10 cellular contexts compared by ENCODE assay signal in genomic region chr17:76529643-76530488, GRCh38. TPM values are rescaled to one million over a fixed set of nuclear protein-coding genes. Genes with fewer than 3 reads are reported as not detected.
A peak's percentile ranks its signal among the peaks of the same experiment; 100 is the strongest.
DNase-seq lines count a peak whose midpoint lies in the region; ATAC-seq and TF ChIP-seq lines count a peak whose summit lies in the region.
"Had no signal": no experiment of that assay in that cellular context is flagged by ENCODE, and none has a peak within 500 bp of the region (broad histone marks: within the 10 kb centered on the region; RNA-seq: fewer than 3 reads in every experiment).

No MANE protein-coding gene starts in this region.

- H3K9me3 Mint-ChIP-seq in activated naive CD8-positive, alpha-beta T cell (ENCODE audit: low read depth) = no peaks in the 10 kb centered on the region
- H3K9me3 Mint-ChIP-seq in activated naive CD8-positive, alpha-beta T cell treated with anti-CD3 and anti-CD28 coated beads, Interleukin-2, amount 50 U/mL, for 24 hours = no peaks in the 10 kb centered on the region
- H3K9me3 Mint-ChIP-seq in endodermal cell = no peaks in the 10 kb centered on the region
- H3K9me3 Mint-ChIP-seq in activated CD4-positive, alpha-beta memory T cell treated with anti-CD3 and anti-CD28 coated beads, Interleukin-2, amount 10 ng/mL, durations not matched to agents 7 days and 5 days = no peaks in the 10 kb centered on the region
- H3K9me3 Mint-ChIP-seq: CD4-positive, alpha-beta memory T cell had no signal

- H3K36me3 Mint-ChIP-seq in activated naive CD8-positive, alpha-beta T cell = no peaks in the 10 kb centered on the region
- no peaks in the 10 kb centered on the region for H3K36me3 Mint-ChIP-seq in activated naive CD8-positive, alpha-beta T cell treated with anti-CD3 and anti-CD28 coated beads, Interleukin-2, amount 50 U/mL, for 24 hours (ENCODE audit: low read depth)
- H3K36me3 Mint-ChIP-seq in endodermal cell (ENCODE audit: low read depth) = no peaks in the 10 kb centered on the region
- H3K36me3 Mint-ChIP-seq in activated CD4-positive, alpha-beta memory T cell treated with anti-CD3 and anti-CD28 coated beads, Interleukin-2, amount 10 ng/mL, durations not matched to agents 7 days and 5 days (ENCODE audit: low read depth) = no peaks in the 10 kb centered on the region
- H3K36me3 Mint-ChIP-seq: CD4-positive, alpha-beta memory T cell had no signal

- H3K9ac ChIP-seq in endodermal cell (ENCODE audit: extremely low read depth, low read length, poor library complexity, severe bottlenecking) = no peak overlapping the region

- POLR2A ChIA-PET in activated CD4-positive, alpha-beta memory T cell treated with anti-CD3 and anti-CD28 coated beads, Interleukin-2, amount 10 ng/mL, durations not matched to agents 7 days and 5 days (lab: Charles Lee) = interaction anchor here (1.2 kb wide), 1 partner anchor 28 kb away, joined by 4 read pairs; no protein-coding TSS in a partner anchor

- no peak for TF ChIP-seq CTCF in endodermal cell (conservative IDR thresholded peaks at IDR 0.05)

- DNase-seq in activated naive CD8-positive, alpha-beta T cell treated with anti-CD3 and anti-CD28 coated beads, Interleukin-2, amount 50 U/mL, for 24 hours = no peak
- DNase-seq in endodermal cell (peak; percentile 79), mucosa of gallbladder (ENCODE audit: low spot score) (peak; percentile 79), aorta (peak; percentile 86 to 89), DMS79 treated with DMSO at 0.1 percent for 48 hours (lab: John Stamatoyannopoulos, UW) (no peak), KBM-7 (no peak)
- DNase-seq in activated CD4-positive, alpha-beta memory T cell treated with anti-CD3 and anti-CD28 coated beads, Interleukin-2, amount 10 ng/mL, durations not matched to agents 7 days and 5 days = no peak
- DNase-seq: NCI-H1092 had no signal

- H3K27me3 Mint-ChIP-seq in activated naive CD8-positive, alpha-beta T cell = no peaks in the 10 kb centered on the region
- H3K27me3 Mint-ChIP-seq in activated naive CD8-positive, alpha-beta T cell treated with anti-CD3 and anti-CD28 coated beads, Interleukin-2, amount 50 U/mL, for 24 hours = no peaks in the 10 kb centered on the region
- peaks cover 1% of the 10 kb centered on the region for H3K27me3 Mint-ChIP-seq in endodermal cell (ENCODE audit: insufficient read depth)
- H3K27me3 Mint-ChIP-seq in activated CD4-positive, alpha-beta memory T cell treated with anti-CD3 and anti-CD28 coated beads, Interleukin-2, amount 10 ng/mL, durations not matched to agents 7 days and 5 days = peaks cover 5% of the 10 kb centered on the region

- ATAC-seq in activated naive CD8-positive, alpha-beta T cell treated with anti-CD3 and anti-CD28 coated beads, Interleukin-2, amount 50 U/mL, for 24 hours = no peak
- ATAC-seq in aorta (ENCODE audit: low FRiP score) = peak; percentile 73

- H3K4me3 ChIP-seq in endodermal cell (ENCODE audit: low read length) (no peak overlapping the region), aorta (ENCODE audit: low read length in 2 of 2) (no peak overlapping the region)

- H3K27me3 ChIP-seq in endodermal cell (ENCODE audit: control insufficient read depth, insufficient read depth, low read length, poor library complexity, severe bottlenecking) (no peaks in the 10 kb centered on the region), aorta (ENCODE audit: control insufficient read depth in 1 of 2, insufficient read depth in 2 of 2, low read length in 1 of 2) (no peaks in the 10 kb centered on the region)

- H3K27ac ChIP-seq in endodermal cell (ENCODE audit: low read depth, low read length) (no peak overlapping the region), aorta (ENCODE audit: low read depth in 1 of 2, low read length in 2 of 2) (peak overlapping the region in 1 of 2 donors; percentile 29)

- no peaks in the 10 kb centered on the region for H3K9me3 ChIP-seq in endodermal cell (ENCODE audit: control insufficient read depth, low read length)
- no peaks in the 10 kb centered on the region for H3K9me3 ChIP-seq in aorta (ENCODE audit: control insufficient read depth, low read length)

- H3K27ac Mint-ChIP-seq in activated naive CD8-positive, alpha-beta T cell = peak overlapping the region; percentile 68
- no peak overlapping the region for H3K27ac Mint-ChIP-seq in activated naive CD8-positive, alpha-beta T cell treated with anti-CD3 and anti-CD28 coated beads, Interleukin-2, amount 50 U/mL, for 24 hours
- H3K27ac Mint-ChIP-seq in endodermal cell = peak overlapping the region; percentile 74
- no peak overlapping the region for H3K27ac Mint-ChIP-seq in activated CD4-positive, alpha-beta memory T cell treated with anti-CD3 and anti-CD28 coated beads, Interleukin-2, amount 10 ng/mL, durations not matched to agents 7 days and 5 days

- H3K36me3 ChIP-seq in endodermal cell (ENCODE audit: control insufficient read depth, insufficient read depth, low read length) = no peaks in the 10 kb centered on the region
- H3K36me3 ChIP-seq in aorta (ENCODE audit: control insufficient read depth in 1 of 2, insufficient read depth in 2 of 2, low read length in 1 of 2) = no peaks in the 10 kb centered on the region

- WGBS in endodermal cell (ENCODE audit: insufficient coverage in 1 of 2, insufficient read length in 1 of 2), 2 experiments = 73 to 85% methylated on average over 17 to 27 of the region's 27 CpGs
- WGBS in aorta, 2 donors = 16 to 25% methylated on average over 27 of the region's 27 CpGs

- H3K4me1 ChIP-seq in endodermal cell (ENCODE audit: control insufficient read depth, insufficient read depth, low read length) (no peaks in the 10 kb centered on the region), aorta (ENCODE audit: control insufficient read depth in 1 of 2, insufficient read depth in 2 of 2, low read length in 2 of 2) (no peaks in the 10 kb centered on the region)

- peak overlapping the region; percentile 20 for H3K4me3 Mint-ChIP-seq in activated naive CD8-positive, alpha-beta T cell
- H3K4me3 Mint-ChIP-seq in activated naive CD8-positive, alpha-beta T cell treated with anti-CD3 and anti-CD28 coated beads, Interleukin-2, amount 50 U/mL, for 24 hours = no peak overlapping the region
- H3K4me3 Mint-ChIP-seq in endodermal cell = no peak overlapping the region
- no peak overlapping the region for H3K4me3 Mint-ChIP-seq in activated CD4-positive, alpha-beta memory T cell treated with anti-CD3 and anti-CD28 coated beads, Interleukin-2, amount 10 ng/mL, durations not matched to agents 7 days and 5 days
- H3K4me3 Mint-ChIP-seq: CD4-positive, alpha-beta memory T cell had no signal

- CTCF ChIA-PET in activated CD4-positive, alpha-beta memory T cell treated with anti-CD3 and anti-CD28 coated beads, Interleukin-2, amount 10 ng/mL, durations not matched to agents 7 days and 5 days (lab: Charles Lee) = interaction anchor here (2.5 kb wide), 1 partner anchor 152 kb away, joined by 7 read pairs; no protein-coding TSS in a partner anchor

- H3K4me1 Mint-ChIP-seq in activated naive CD8-positive, alpha-beta T cell (ENCODE audit: low read depth) = peaks cover 32% of the 10 kb centered on the region
- peaks cover 27% of the 10 kb centered on the region for H3K4me1 Mint-ChIP-seq in activated naive CD8-positive, alpha-beta T cell treated with anti-CD3 and anti-CD28 coated beads, Interleukin-2, amount 50 U/mL, for 24 hours
- peaks cover 9% of the 10 kb centered on the region for H3K4me1 Mint-ChIP-seq in endodermal cell
- peaks cover 8% of the 10 kb centered on the region for H3K4me1 Mint-ChIP-seq in activated CD4-positive, alpha-beta memory T cell treated with anti-CD3 and anti-CD28 coated beads, Interleukin-2, amount 10 ng/mL, durations not matched to agents 7 days and 5 days

- in situ Hi-C loops in KBM-7 (cut with MboI; ENCODE audit: low pct_unique_long_range_greater_than_20kb, low sequenced_read_pairs) = no loop called here

- intact Hi-C loops in aorta (cut with DNase I) = loop anchor here (10.0 kb wide), 1 partner anchor 185 kb away; the partner anchor contains the start of gene MXRA7 (in 2 of the 2)

RNA-seq across cellular contexts. Expression of gene CYGB, which starts 7.6 kb away (rescaled TPM):
- total RNA-seq in endodermal cell (1 to 10 TPM; 2.0 to 3.4 TPM), mucosa of gallbladder (14.7 TPM), aorta (10 to 100 TPM; 22.4 to 26.6 TPM)
- 3.3 TPM for polyA plus RNA-seq in endodermal cell (2013, experiment 1 of 2)
- polyA plus RNA-seq in endodermal cell (2013, experiment 2 of 2) = 2.3 TPM
- 1 to 10 TPM in 1 of 2 donors, under 1 TPM in 1; 0.95 to 2.1 TPM for polyA plus RNA-seq in aorta
- total RNA-seq in activated CD4-positive, alpha-beta memory T cell treated with anti-CD3 and anti-CD28 coated beads, Interleukin-2, amount 10 ng/mL, durations not matched to agents 7 days and 5 days = not detected
- total RNA-seq: CD4-positive, alpha-beta memory T cell had no signal
- polyA plus RNA-seq: CD4-positive, alpha-beta memory T cell had no signal

RNA-seq across cellular contexts. Expression of gene PRCD, which starts 10.0 kb away (rescaled TPM):
- total RNA-seq in endodermal cell (1 to 10 TPM; 3.2 to 4.8 TPM), mucosa of gallbladder (4.3 TPM), aorta (1 to 10 TPM; 1.2 to 8.6 TPM)
- 0.50 TPM for polyA plus RNA-seq in endodermal cell (2013, experiment 1 of 2)
- 2.2 TPM for polyA plus RNA-seq in endodermal cell (2013, experiment 2 of 2)
- polyA plus RNA-seq in aorta = not detected
- total RNA-seq in activated CD4-positive, alpha-beta memory T cell treated with anti-CD3 and anti-CD28 coated beads, Interleukin-2, amount 10 ng/mL, durations not matched to agents 7 days and 5 days = not detected
- total RNA-seq: CD4-positive, alpha-beta memory T cell had no signal
- polyA plus RNA-seq: CD4-positive, alpha-beta memory T cell had no signal

RNA-seq across cellular contexts. Expression of gene RHBDF2, which starts 28.6 kb away (rescaled TPM):
- 10 to 100 TPM; 28.5 to 31.1 TPM for total RNA-seq in endodermal cell
- polyA plus RNA-seq in endodermal cell (2013, experiment 1 of 2) = 6.1 TPM
- polyA plus RNA-seq in endodermal cell (2013, experiment 2 of 2) = 6.0 TPM
- total RNA-seq in mucosa of gallbladder = 48.8 TPM
- 10 to 100 TPM; 30.9 to 45.0 TPM for total RNA-seq in aorta
- 10 to 100 TPM in 1 of 2 donors, 1 to 10 TPM in 1; 2.6 to 11.0 TPM for polyA plus RNA-seq in aorta
- total RNA-seq in activated CD4-positive, alpha-beta memory T cell treated with anti-CD3 and anti-CD28 coated beads, Interleukin-2, amount 10 ng/mL, durations not matched to agents 7 days and 5 days = 10 to 100 TPM; 33.2 to 33.8 TPM

RNA-seq across cellular contexts. Expression of gene ST6GALNAC2, which starts 55.8 kb away (rescaled TPM):
- 10 to 100 TPM; 15.1 to 26.9 TPM for total RNA-seq in endodermal cell
- polyA plus RNA-seq in endodermal cell (2013, experiment 1 of 2) = 3.5 TPM
- 3.6 TPM for polyA plus RNA-seq in endodermal cell (2013, experiment 2 of 2)
- 2.4 TPM for total RNA-seq in mucosa of gallbladder
- total RNA-seq in aorta = 1 to 10 TPM; 2.5 to 7.6 TPM
- polyA plus RNA-seq in aorta = 1 to 10 TPM in 1 of 2 donors, not detected in 1; 2.0 TPM
- under 1 TPM; 0.25 to 0.65 TPM for total RNA-seq in activated CD4-positive, alpha-beta memory T cell treated with anti-CD3 and anti-CD28 coated beads, Interleukin-2, amount 10 ng/mL, durations not matched to agents 7 days and 5 days

Comparison
In these comparisons a context has a peak if more than half of its experiments do, and no peak if none do; other contexts are left out.
1. H3K27ac Mint-ChIP-seq: peak in activated naive CD8-positive, alpha-beta T cell (single experiment) and endodermal cell (single experiment); none in activated naive CD8-positive, alpha-beta T cell treated with anti-CD3 and anti-CD28 coated beads, Interleukin-2, amount 50 U/mL, for 24 hours (single experiment) and activated CD4-positive, alpha-beta memory T cell treated with anti-CD3 and anti-CD28 coated beads, Interleukin-2, amount 10 ng/mL, durations not matched to agents 7 days and 5 days (single experiment).
2. DNase-seq: peak in endodermal cell (single experiment), mucosa of gallbladder (single experiment) and aorta (2 of 2); none in activated naive CD8-positive, alpha-beta T cell treated with anti-CD3 and anti-CD28 coated beads, Interleukin-2, amount 50 U/mL, for 24 hours (single experiment), DMS79 treated with DMSO at 0.1 percent for 48 hours (single experiment), KBM-7 (single experiment) and activated CD4-positive, alpha-beta memory T cell treated with anti-CD3 and anti-CD28 coated beads, Interleukin-2, amount 10 ng/mL, durations not matched to agents 7 days and 5 days (single experiment).